In genomic region chr10:43082756-43083155, GRCh38 we compare ENCODE assay signal across 16 cellular contexts. TPM values are rescaled to one million over a fixed set of nuclear protein-coding genes. Genes with fewer than 3 reads are reported as not detected.
"Had no signal": no experiment of that assay in that cellular context is flagged by ENCODE, and none has a peak within 500 bp of the region (broad histone marks: within the 10 kb centered on the region; RNA-seq: fewer than 3 reads in every experiment).

No MANE protein-coding gene starts in this region.

- H3K36me3 ChIP-seq: esophagus squamous epithelium, gastrocnemius medialis, tibial artery had no signal

- H3K4me1 ChIP-seq: parathyroid adenoma had no signal

- DNase-seq: activated CD4-positive, alpha-beta T cell treated with anti-CD3 and anti-CD28 coated beads for 4 hours; activated CD4-positive, alpha-beta T cell treated with anti-CD3 and anti-CD28 coated beads, Interleukin-2, amount 50 U/mL, for 48 hours; activated CD4-positive, CD25-positive, alpha-beta regulatory T cell; activated CD8-positive, alpha-beta memory T cell treated with anti-CD3 and anti-CD28 coated beads, Interleukin-2, amount 50 U/mL, for 48 hours; activated naive CD4-positive, alpha-beta T cell; activated naive CD8-positive, alpha-beta T cell treated with anti-CD3 and anti-CD28 coated beads for 36 hours; activated T-cell treated with anti-CD3 and anti-CD28 coated beads, Interleukin-2, amount 50 U/mL, for 4 hours; cortex of kidney; endodermal cell; esophagus squamous epithelium; hypothalamus; stimulated activated CD4-positive, alpha-beta T cell treated with anti-CD3 and anti-CD28 coated beads, Interleukin-12 subunit alpha, Interleukin-12 subunit beta, amount 100 ng/mL, for 4 hours; stimulated activated CD4-positive, alpha-beta T cell treated with anti-CD3 and anti-CD28 coated beads, Interleukin-1b, Interleukin-23, amount 100 ng/mL, for 48 hours had no signal

- H3K27ac ChIP-seq: esophagus squamous epithelium, gastrocnemius medialis, parathyroid adenoma, tibial artery had no signal

- H3K4me3 ChIP-seq: esophagus squamous epithelium, gastrocnemius medialis, tibial artery had no signal

- H3K9me3 ChIP-seq: esophagus squamous epithelium, gastrocnemius medialis, tibial artery had no signal

RNA-seq across cellular contexts. Expression of gene RET, which starts 5.9 kb away (rescaled TPM):
- total RNA-seq: activated naive CD8-positive, alpha-beta T cell treated with anti-CD3 and anti-CD28 coated beads for 36 hours had no signal
